Comparison of ENCODE assay signal across 8 cellular contexts in the genomic region with DNA sequence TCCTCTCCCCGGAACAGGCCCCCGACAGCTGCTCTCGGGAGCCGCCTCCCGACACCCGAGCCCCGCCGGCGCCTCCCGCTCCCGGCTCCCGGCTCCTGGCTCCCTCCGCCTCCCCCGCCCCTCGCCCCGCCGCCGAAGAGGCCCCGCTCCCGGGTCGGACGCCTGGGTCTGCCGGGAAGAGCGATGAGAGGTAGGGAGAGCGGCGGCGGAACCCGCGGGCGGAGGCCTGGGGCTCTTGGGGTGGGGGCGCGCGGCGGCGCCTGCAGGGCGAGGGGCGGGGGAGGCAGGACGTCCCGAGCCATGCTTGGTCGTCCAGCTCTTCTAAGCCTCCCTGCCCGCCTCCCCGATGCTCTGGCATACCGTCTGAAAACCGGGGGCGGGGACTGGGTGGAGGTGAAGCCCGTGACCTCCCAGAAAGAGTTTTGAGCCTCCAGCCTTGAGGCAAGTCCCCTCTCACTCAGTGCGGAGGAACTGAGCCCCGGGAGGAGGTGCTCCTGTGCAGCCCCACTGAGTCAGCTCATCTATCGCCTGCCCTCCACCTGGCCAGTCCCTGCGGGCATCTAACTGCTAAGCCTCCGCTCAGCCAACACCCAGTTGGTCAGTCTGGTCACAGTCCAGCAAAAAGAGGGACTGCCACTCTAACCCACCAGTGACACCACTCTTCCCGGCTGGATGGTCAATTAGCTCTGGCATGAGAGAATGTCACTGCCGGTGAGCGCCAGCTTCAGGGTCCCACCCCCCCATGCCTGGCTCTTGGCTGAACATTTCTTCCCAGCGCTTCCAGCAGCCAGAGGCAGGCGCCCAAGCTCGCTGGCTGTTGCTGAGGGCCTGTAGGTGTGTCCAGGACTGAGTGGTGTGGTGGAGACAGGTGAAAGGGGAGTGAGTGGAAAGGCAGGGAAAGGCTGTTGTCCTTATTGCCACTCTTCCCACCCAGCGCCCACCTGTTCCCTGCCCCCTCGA. TPM values are rescaled to one million over a fixed set of nuclear protein-coding genes. Genes with fewer than 3 reads are reported as not detected.
DNase-seq lines count a peak whose midpoint lies in the region; ATAC-seq and TF ChIP-seq lines count a peak whose summit lies in the region.

No MANE protein-coding gene starts in this region.

- H3K9ac ChIP-seq in SK-N-MC (ENCODE audit: insufficient read length) (peak overlapping the region; percentile 62), skeletal muscle tissue (ENCODE audit: low read depth in 1 of 3, low read length in 3 of 3) (peak overlapping the region; percentile 78 to 89 (median 81))

- H3K9me3 ChIP-seq in SK-N-MC (ENCODE audit: low read depth, low read length) (no peaks in the 10 kb centered on the region), breast epithelium (no peaks in the 10 kb centered on the region), skeletal muscle tissue (ENCODE audit: control insufficient read depth in 3 of 3, low read length in 3 of 3) (no peaks in the 10 kb centered on the region)

- no peak for TF ChIP-seq CTCF in AG10803 (conservative IDR thresholded peaks at IDR 0.05; ENCODE audit: low read length)
- no peak for TF ChIP-seq CTCF in breast epithelium (IDR thresholded peaks at IDR 0.05)

- peak; percentile 10 for ATAC-seq in GM21423 (IDR thresholded peaks at IDR 0.05; ENCODE audit: unreplicated experiment)
- no peak for ATAC-seq in HG02981 (IDR thresholded peaks at IDR 0.05; ENCODE audit: unreplicated experiment)
- no peak for ATAC-seq in HG02678 (IDR thresholded peaks at IDR 0.05; ENCODE audit: unreplicated experiment)

- TF ChIP-seq POLR2A in breast epithelium (IDR thresholded peaks at IDR 0.05): no peak

- H3K4me1 ChIP-seq in breast epithelium (peaks cover 7 to 12% of the 10 kb centered on the region in 2 donors), skeletal muscle tissue (ENCODE audit: control insufficient read depth in 3 of 3, insufficient read depth in 3 of 3, low read length in 3 of 3) (peaks cover 45 to 65% (median 65%) of the 10 kb centered on the region in 3 donors)

- H3K27ac ChIP-seq in SK-N-MC (peak overlapping the region; percentile 92), breast epithelium (peak overlapping the region; percentile 98), skeletal muscle tissue (ENCODE audit: low read depth, low read length) (peak overlapping the region; percentile 93)

- peaks cover 12% of the 10 kb centered on the region; the same call in 1 of the 2 replicates for H3K36me3 ChIP-seq in SK-N-MC (ENCODE audit: insufficient read depth, low read length)
- H3K36me3 ChIP-seq in breast epithelium: no peaks in the 10 kb centered on the region
- H3K36me3 ChIP-seq in skeletal muscle tissue (ENCODE audit: control insufficient read depth in 3 of 3, insufficient read depth in 3 of 3, low read length in 3 of 3): peaks cover 10 to 13% (median 11%) of the 10 kb centered on the region in 3 donors

- intact Hi-C loops in breast epithelium (cut with DNase I; ENCODE audit: low total_unique reads): loop anchor here (5.0 kb wide), 1 partner anchor 158 kb away; no protein-coding TSS in a partner anchor

- DNase-seq in AG10803 (ENCODE audit: low read depth) (no peak), SK-N-MC (ENCODE audit: low read depth, low spot score) (no peak), breast epithelium (ENCODE audit: low spot score in 2 of 2) (peak; percentile 64 to 72), islet precursor cell (peak; percentile 83)

- H3K4me3 ChIP-seq in AG10803 (ENCODE audit: low read length) (peak overlapping the region; percentile 78), SK-N-MC (peak overlapping the region; percentile 80), breast epithelium (peak overlapping the region; percentile 71 to 93 (median 84)), skeletal muscle tissue (ENCODE audit: low read length in 3 of 3) (peak overlapping the region; percentile 83 to 88 (median 88))

- no peaks in the 10 kb centered on the region for H3K27me3 ChIP-seq in breast epithelium
- no peaks in the 10 kb centered on the region for H3K27me3 ChIP-seq in skeletal muscle tissue (ENCODE audit: control insufficient read depth in 3 of 3, insufficient read depth in 3 of 3, low read length in 3 of 3)

RNA-seq across cellular contexts. Expression of a gene that starts 0.5 kb away (rescaled TPM):
- total RNA-seq in breast epithelium (100 to 1,000 TPM in 1 of 3 donors, 10 to 100 TPM in 2; 18.1 to 149 (median 72.1) TPM), skeletal muscle tissue (40.7 TPM)

RNA-seq across cellular contexts. Expression of a gene that starts 23.2 kb away (rescaled TPM):
- total RNA-seq in breast epithelium: 10 to 100 TPM; 10.4 to 13.4 (median 11.1) TPM
- 7.3 TPM for total RNA-seq in skeletal muscle tissue

RNA-seq across cellular contexts. Expression of a gene that starts 29.2 kb away (rescaled TPM):
- 10 to 100 TPM; 15.7 to 19.2 (median 16.8) TPM for total RNA-seq in breast epithelium
- total RNA-seq in skeletal muscle tissue: 12.5 TPM

RNA-seq across cellular contexts. Expression of a gene that starts 47.2 kb away (rescaled TPM):
- total RNA-seq in breast epithelium (not detected), skeletal muscle tissue (not detected)

RNA-seq across cellular contexts. Expression of a gene that starts 56.0 kb away (rescaled TPM):
- total RNA-seq in breast epithelium (not detected), skeletal muscle tissue (not detected)

Comparison
In these comparisons a context has a peak if more than half of its experiments do, and no peak if none do; other contexts are left out.
1. DNase-seq: peak in breast epithelium (2 of 2) and islet precursor cell (single experiment); none in AG10803 (single experiment) and SK-N-MC (single experiment).
2. Peak in every context shown above with its lines, with median percentiles within 50 percentile points of each other: H3K4me3 ChIP-seq and H3K27ac ChIP-seq.